ENCODE assay signal across 11 cellular contexts in genomic region chr2:20682166-20682565, GRCh38. TPM values are rescaled to one million over a fixed set of nuclear protein-coding genes. Genes with fewer than 3 reads are reported as not detected.
DNase-seq lines count a peak whose midpoint lies in the region; ATAC-seq, FAIRE-seq and TF ChIP-seq lines count a peak whose summit lies in the region.
"Had no signal": no experiment of that assay in that cellular context is flagged by ENCODE, and none has a peak within 500 bp of the region (broad histone marks: within the 10 kb centered on the region; RNA-seq: fewer than 3 reads in every experiment).

No MANE protein-coding gene starts in this region.

- ATAC-seq in heart right ventricle (peak in 1 of 8 donors; percentile 42), right cardiac atrium (no peak), HG03095 (IDR thresholded peaks at IDR 0.05; ENCODE audit: unreplicated experiment) (no peak), GM19351 (IDR thresholded peaks at IDR 0.05; ENCODE audit: unreplicated experiment) (no peak)
- ATAC-seq: natural killer cell treated with Interleukin-12 subunit alpha and Interleukin-12 subunit beta and Interleukin-15 and Interleukin-18, amount 100 ng/mL, for 72 hours had no signal

- H3K27ac ChIP-seq in heart right ventricle (no peak overlapping the region), right cardiac atrium (ENCODE audit: low read length) (no peak overlapping the region), VCaP (no peak overlapping the region), kidney (ENCODE audit: low read depth in 2 of 2, low read length in 2 of 2) (no peak overlapping the region), uterus (no peak overlapping the region)

- H3K4me1 ChIP-seq in heart right ventricle (peaks cover 0 to 7% (median 0%) of the 10 kb centered on the region in 9 donors), right cardiac atrium (ENCODE audit: control insufficient read depth, insufficient read depth, low read length) (no peaks in the 10 kb centered on the region), kidney (ENCODE audit: control insufficient read depth in 1 of 2, insufficient read depth in 1 of 2, low read depth in 1 of 2, low read length in 2 of 2) (peaks cover 4 to 7% of the 10 kb centered on the region in 2 donors), uterus (no peaks in the 10 kb centered on the region)

- no peak for DNase-seq in heart right ventricle
- DNase-seq in right cardiac atrium, result no peak
- DNase-seq in kidney, result no peak
- no peak for DNase-seq in uterus
- DNase-seq in activated CD8-positive, alpha-beta memory T cell treated with anti-CD3 and anti-CD28 coated beads for 24 hours, result no peak
- DNase-seq: activated CD4-positive, alpha-beta T cell treated with anti-CD3 and anti-CD28 coated beads, Interleukin-2, amount 10 ng/mL, durations not matched to agents 7 days and 5 days; NCI-H187 treated with DMSO at 0.1 percent for 48 hours had no signal

- H3K36me3 ChIP-seq in heart right ventricle, result peaks cover 0 to 53% (median 8%) of the 10 kb centered on the region in 9 donors
- H3K36me3 ChIP-seq in kidney (ENCODE audit: control insufficient read depth in 1 of 2, insufficient read depth in 2 of 2, low read length in 2 of 2), result peaks cover 1 to 7% of the 10 kb centered on the region in 2 donors
- H3K36me3 ChIP-seq in uterus, result no peaks in the 10 kb centered on the region

- TF ChIP-seq CTCF in heart right ventricle (IDR thresholded peaks at IDR 0.05) (peak in 7 of 9 donors; percentile 18 to 49 (median 42)), VCaP (conservative IDR thresholded peaks at IDR 0.05) (peak; percentile 40; the same call in 1 of the 2 replicates), kidney (IDR thresholded peaks at IDR 0.05; ENCODE audit: borderline replicate concordance, extremely low read depth, insufficient read depth) (peak; percentile 35), uterus (IDR thresholded peaks at IDR 0.05) (peak; percentile 17 to 36 (median 24))

- H3K9ac ChIP-seq in kidney (ENCODE audit: low read length in 2 of 2), result no peak overlapping the region

- H3K27me3 ChIP-seq in heart right ventricle (no peaks in the 10 kb centered on the region), right cardiac atrium (ENCODE audit: control insufficient read depth, insufficient read depth) (no peaks in the 10 kb centered on the region), uterus (no peaks in the 10 kb centered on the region)

- H3K4me3 ChIP-seq in heart right ventricle, result no peak overlapping the region
- no peak overlapping the region for H3K4me3 ChIP-seq in right cardiac atrium (ENCODE audit: low read length)
- H3K4me3 ChIP-seq in kidney (ENCODE audit: low read length in 2 of 2), result no peak overlapping the region
- H3K4me3 ChIP-seq in uterus, result no peak overlapping the region

- FAIRE-seq in kidney (lab: Jason Lieb, UNC), result no peak

- 86 to 90% methylated on average over 6 of the region's 6 CpGs for WGBS in heart right ventricle, 2 donors
- WGBS in right cardiac atrium, result 80% methylated on average over 6 of the region's 6 CpGs

- no peaks in the 10 kb centered on the region for H3K9me3 ChIP-seq in heart right ventricle
- no peaks in the 10 kb centered on the region for H3K9me3 ChIP-seq in right cardiac atrium (ENCODE audit: control insufficient read depth, low read length)
- H3K9me3 ChIP-seq in kidney (ENCODE audit: control insufficient read depth in 1 of 2, low read length in 2 of 2), result no peaks in the 10 kb centered on the region
- H3K9me3 ChIP-seq in uterus, result no peaks in the 10 kb centered on the region

- no peak for TF ChIP-seq POLR2A in uterus (IDR thresholded peaks at IDR 0.05)

- intact Hi-C loops in heart right ventricle (cut with DNase I), result loop anchor here in 3 of 10 donors (5.0 kb wide), 1 partner anchor 280 kb away; no protein-coding TSS in a partner anchor
- intact Hi-C loops in right cardiac atrium (cut with DNase I), result no loop called here
- intact Hi-C loops in kidney (cut with DNase I), result no loop called here
- intact Hi-C loops in uterus (cut with DNase I; ENCODE audit: low total_unique reads), result no loop called here

RNA-seq across cellular contexts. Expression of gene GDF7, which starts 15.2 kb away (rescaled TPM):
- total RNA-seq in heart right ventricle (1 to 10 TPM in 1 of 10 donors, under 1 TPM in 9; 0.10 to 1.2 (median 0.66) TPM), right cardiac atrium (under 1 TPM; 0.26 to 0.79 (median 0.60) TPM), kidney (12.5 TPM), uterus (10 to 100 TPM in 1 of 4 donors, 1 to 10 TPM in 3; 1.5 to 45.6 (median 5.4) TPM)
- polyA plus RNA-seq in heart right ventricle (under 1 TPM; 0.17 to 0.37 TPM), right cardiac atrium (0.25 TPM), kidney (ENCODE audit: insufficient read depth, low read depth, low replicate concordance) (1.8 TPM)
- total RNA-seq: activated CD4-positive, alpha-beta T cell treated with anti-CD3 and anti-CD28 coated beads, Interleukin-2, amount 10 ng/mL, durations not matched to agents 7 days and 5 days had no signal

RNA-seq across cellular contexts. Expression of gene HS1BP3, which starts 31.3 kb away (rescaled TPM):
- total RNA-seq in heart right ventricle (10 to 100 TPM; 11.3 to 26.3 (median 16.1) TPM), right cardiac atrium (10 to 100 TPM; 21.8 to 26.4 (median 25.3) TPM), kidney (35.5 TPM), uterus (10 to 100 TPM in 3 of 4 donors, 1 to 10 TPM in 1; 7.1 to 41.8 (median 28.4) TPM)
- polyA plus RNA-seq in heart right ventricle (10 to 100 TPM; 16.8 to 24.6 TPM), right cardiac atrium (29.8 TPM), kidney (ENCODE audit: insufficient read depth, low read depth, low replicate concordance) (37.5 TPM)
